9 cellular contexts compared by ENCODE assay signal in genomic region chr11:14645985-14646900, GRCh38. TPM values are rescaled to one million over a fixed set of nuclear protein-coding genes. Genes with fewer than 3 reads are reported as not detected.
DNase-seq lines count a peak whose midpoint lies in the region; ATAC-seq and TF ChIP-seq lines count a peak whose summit lies in the region.
"Had no signal": no experiment of that assay in that cellular context is flagged by ENCODE, and none has a peak within 500 bp of the region (broad histone marks: within the 10 kb centered on the region; RNA-seq: fewer than 3 reads in every experiment).

No MANE protein-coding gene starts in this region.

- H3K9ac ChIP-seq in KMS-11: peak overlapping the region; percentile 93

- intact Hi-C loops in CD8-positive, alpha-beta T cell (cut with DNase I, micrococcal nuclease): loop anchor here (2.0 to 10.0 kb wide), 9 partner anchors 36 to 429 kb away; partner anchors contain the start of genes CALCB (in 1 of the 2) and PSMA1 (in 1 of the 2)

- no peak overlapping the region for H2AFZ ChIP-seq in KMS-11 (ENCODE audit: low read depth)

- POLR2A ChIA-PET in CD8-positive, alpha-beta T cell (lab: Charles Lee): interaction anchor here (0.5 to 6.0 kb wide), 12 partner anchors 11 to 378 kb away, joined by 3 to 61 read pairs (median 9); partner anchors contain the start of gene COPB1
- POLR2A ChIA-PET in naive thymus-derived CD8-positive, alpha-beta T cell (lab: Charles Lee): interaction anchor here (0.6 to 5.9 kb wide), 18 partner anchors 11 to 245 kb away, joined by 3 to 82 read pairs (median 11); partner anchors contain the start of genes COPB1, CYP2R1 and PSMA1

- CTCF ChIA-PET in CD8-positive, alpha-beta T cell (lab: Charles Lee): interaction anchor here (1.0 to 3.2 kb wide), 6 partner anchors 11 to 262 kb away, joined by 3 to 19 read pairs (median 10); no protein-coding TSS in a partner anchor

- no peaks in the 10 kb centered on the region for H3K9me3 Mint-ChIP-seq in CD8-positive, alpha-beta T cell
- peaks cover 5% of the 10 kb centered on the region for H3K9me3 Mint-ChIP-seq in activated naive CD8-positive, alpha-beta T cell treated with anti-CD3 and anti-CD28 coated beads for 36 hours
- H3K9me3 Mint-ChIP-seq in naive thymus-derived CD8-positive, alpha-beta T cell: peaks cover 0 to 9% (median 0%) of the 10 kb centered on the region in 9 donors

- peaks cover 56% of the 10 kb centered on the region for H3K36me3 Mint-ChIP-seq in CD8-positive, alpha-beta T cell
- H3K36me3 Mint-ChIP-seq in activated naive CD8-positive, alpha-beta T cell treated with anti-CD3 and anti-CD28 coated beads for 36 hours: peaks cover 63% of the 10 kb centered on the region
- peaks cover 26 to 47% (median 40%) of the 10 kb centered on the region in 3 donors for H3K36me3 Mint-ChIP-seq in naive thymus-derived CD8-positive, alpha-beta T cell

- no peak for TF ChIP-seq CTCF in CD8-positive, alpha-beta T cell (IDR thresholded peaks at IDR 0.05)
- TF ChIP-seq CTCF in KMS-11 (conservative IDR thresholded peaks at IDR 0.05; ENCODE audit: low read depth, low read length): no peak

- H3K27ac ChIP-seq in CD8-positive, alpha-beta T cell (ENCODE audit: low read depth, low read length): peak overlapping the region; percentile 86
- H3K27ac ChIP-seq in KMS-11: peak overlapping the region; percentile 85

- DNase-seq in CD8-positive, alpha-beta T cell: peak in 1 of 7 experiments; percentile 34
- DNase-seq in activated naive CD8-positive, alpha-beta T cell treated with anti-CD3 and anti-CD28 coated beads for 36 hours: peak; percentile 27
- peak in 5 of 10 donors; percentile 44 to 74 (median 61) for DNase-seq in naive thymus-derived CD8-positive, alpha-beta T cell
- DNase-seq in HK-2 (ENCODE audit: unreplicated experiment) (no peak), H7 (no peak)
- DNase-seq in stimulated activated CD4-positive, alpha-beta T cell treated with anti-CD3 and anti-CD28 coated beads, Interleukin-15, amount 100 ng/mL, for 24 hours: no peak
- DNase-seq: KG1 had no signal

- peaks cover 98% of the 10 kb centered on the region for H3K79me2 ChIP-seq in KMS-11 (ENCODE audit: insufficient read depth, low read depth)

- H3K9me3 ChIP-seq in CD8-positive, alpha-beta T cell (ENCODE audit: low read length): no peaks in the 10 kb centered on the region

- peaks cover 40% of the 10 kb centered on the region for H3K4me1 ChIP-seq in CD8-positive, alpha-beta T cell (ENCODE audit: insufficient read depth, low read length)
- H3K4me1 ChIP-seq in KMS-11 (ENCODE audit: low read depth, poor library complexity, severe bottlenecking): peaks cover 36% of the 10 kb centered on the region

- no peaks in the 10 kb centered on the region for H3K27me3 Mint-ChIP-seq in CD8-positive, alpha-beta T cell (ENCODE audit: low read depth)
- no peaks in the 10 kb centered on the region for H3K27me3 Mint-ChIP-seq in activated naive CD8-positive, alpha-beta T cell treated with anti-CD3 and anti-CD28 coated beads for 36 hours
- H3K27me3 Mint-ChIP-seq in naive thymus-derived CD8-positive, alpha-beta T cell: peaks cover 0 to 5% (median 0%) of the 10 kb centered on the region in 5 donors

- peak; percentile 5 for ATAC-seq in CD8-positive, alpha-beta T cell
- peak; percentile 8 to 30 for ATAC-seq in naive thymus-derived CD8-positive, alpha-beta T cell
- no peak for ATAC-seq in HG02610 (IDR thresholded peaks at IDR 0.05; ENCODE audit: unreplicated experiment)

- H3K4me2 ChIP-seq in KMS-11: peak overlapping the region; percentile 83

- peaks cover 58% of the 10 kb centered on the region for H3K4me1 Mint-ChIP-seq in CD8-positive, alpha-beta T cell (ENCODE audit: low read depth)
- H3K4me1 Mint-ChIP-seq in activated naive CD8-positive, alpha-beta T cell treated with anti-CD3 and anti-CD28 coated beads for 36 hours: peaks cover 50% of the 10 kb centered on the region
- H3K4me1 Mint-ChIP-seq in naive thymus-derived CD8-positive, alpha-beta T cell: peaks cover 26 to 52% (median 47%) of the 10 kb centered on the region in 4 donors

- H3K27ac Mint-ChIP-seq in CD8-positive, alpha-beta T cell: peak overlapping the region; percentile 90
- H3K27ac Mint-ChIP-seq in activated naive CD8-positive, alpha-beta T cell treated with anti-CD3 and anti-CD28 coated beads for 36 hours: peak overlapping the region; percentile 88
- H3K27ac Mint-ChIP-seq in naive thymus-derived CD8-positive, alpha-beta T cell: peak overlapping the region; percentile 75 to 98 (median 90)

- peaks cover 28% of the 10 kb centered on the region for H4K20me1 ChIP-seq in KMS-11 (ENCODE audit: insufficient read depth)

- H3K27me3 ChIP-seq in CD8-positive, alpha-beta T cell (ENCODE audit: insufficient read depth, low read length): no peaks in the 10 kb centered on the region
- no peaks in the 10 kb centered on the region for H3K27me3 ChIP-seq in KMS-11 (ENCODE audit: insufficient read depth, low read depth)
- H3K27me3 ChIP-seq in H7 (ENCODE audit: control insufficient read depth, insufficient read depth, low read length): peaks cover 30% of the 10 kb centered on the region

- H3K4me3 Mint-ChIP-seq in CD8-positive, alpha-beta T cell: peak overlapping the region; percentile 91
- peak overlapping the region; percentile 85 for H3K4me3 Mint-ChIP-seq in activated naive CD8-positive, alpha-beta T cell treated with anti-CD3 and anti-CD28 coated beads for 36 hours
- peak overlapping the region; percentile 85 to 98 (median 90) for H3K4me3 Mint-ChIP-seq in naive thymus-derived CD8-positive, alpha-beta T cell

- no peaks in the 10 kb centered on the region for H3K36me3 ChIP-seq in CD8-positive, alpha-beta T cell (ENCODE audit: insufficient read depth, low read length)
- H3K36me3 ChIP-seq in KMS-11 (ENCODE audit: insufficient read depth) (no peaks in the 10 kb centered on the region; the same call in 1 of the 2 replicates), H7 (replicated peaks; ENCODE audit: control insufficient read depth, insufficient read depth, low read length) (no peaks in the 10 kb centered on the region)

- peak overlapping the region; percentile 86 for H3K4me3 ChIP-seq in CD8-positive, alpha-beta T cell (ENCODE audit: low read depth, low read length)
- H3K4me3 ChIP-seq in KMS-11 (IDR thresholded peaks at IDR 0.05; ENCODE audit: insufficient read depth, low read depth, low read length): no peak overlapping the region
- no peak overlapping the region for H3K4me3 ChIP-seq in H7 (ENCODE audit: insufficient read depth, low read depth, low read length)

RNA-seq across cellular contexts. Expression of gene PDE3B, which starts 2.6 kb away (rescaled TPM):
- total RNA-seq in CD8-positive, alpha-beta T cell: 100 to 1,000 TPM; 144 to 146 TPM
- total RNA-seq in activated naive CD8-positive, alpha-beta T cell treated with anti-CD3 and anti-CD28 coated beads for 36 hours: 10 to 100 TPM; 44.4 to 46.5 TPM
- total RNA-seq in naive thymus-derived CD8-positive, alpha-beta T cell: 100 to 1,000 TPM; 228 to 240 TPM
- 100 to 1,000 TPM in 1 of 3 donors, 10 to 100 TPM in 2; 59.2 to 127 (median 74.8) TPM for polyA plus RNA-seq in naive thymus-derived CD8-positive, alpha-beta T cell
- 6.6 and 8.1 TPM in 2 replicates for total RNA-seq in H7 (2014; rRNA removed; shearing (Covaris generic))
